ENCODE assay signal across 1 cellular context in the genomic region with DNA sequence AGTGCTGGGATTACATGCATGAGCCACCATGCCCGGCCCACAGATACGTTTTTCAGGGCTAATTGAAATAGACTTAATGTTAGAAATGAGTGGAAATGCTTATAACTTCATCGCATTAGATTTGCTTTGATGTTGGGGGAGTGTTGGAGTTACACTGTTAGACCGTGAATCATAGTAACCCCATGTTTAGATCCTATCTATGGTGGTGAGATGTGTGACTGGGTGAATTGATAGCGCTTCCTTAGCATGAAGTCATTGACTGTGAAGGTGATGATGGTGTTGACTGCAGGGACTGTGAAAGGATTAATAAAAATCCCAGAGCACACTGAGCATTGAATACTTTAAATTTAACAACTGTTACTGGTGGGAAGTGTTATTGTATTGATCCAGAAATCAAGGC.
TF ChIP-seq lines count a peak whose summit lies in the region.

No MANE protein-coding gene starts in this region.

TF ChIP-seq in endothelial cell of umbilical vein, 7 proteins besides CTCF, POLR2A, EP300 and RAD21:
- no peak for TF ChIP-seq FOS (IDR thresholded peaks at IDR 0.05; ENCODE audit: borderline replicate concordance, insufficient read depth, low read length)
- TF ChIP-seq GATA2 (IDR thresholded peaks at IDR 0.05; ENCODE audit: insufficient read depth, insufficient read length, low read depth, low read length): no peak
